ENCODE assay signal across 23 cellular contexts in genomic region chr16:69345923-69346322, GRCh38. TPM values are rescaled to one million over a fixed set of nuclear protein-coding genes. Genes with fewer than 3 reads are reported as not detected.
DNase-seq lines count a peak whose midpoint lies in the region; ATAC-seq, FAIRE-seq and TF ChIP-seq lines count a peak whose summit lies in the region.
"Had no signal": no experiment of that assay in that cellular context is flagged by ENCODE, and none has a peak within 500 bp of the region (broad histone marks: within the 10 kb centered on the region; RNA-seq: fewer than 3 reads in every experiment).

No MANE protein-coding gene starts in this region.

- H3K18ac ChIP-seq in mesenchymal stem cell (ENCODE audit: low read depth in 1 of 2, low read length in 2 of 2): no peak overlapping the region

- H4K8ac ChIP-seq in mesenchymal stem cell (ENCODE audit: low read length): no peak overlapping the region

- no peak overlapping the region for H3K4ac ChIP-seq in mesenchymal stem cell (ENCODE audit: low read depth in 1 of 2, low read length in 2 of 2)

- H2BK5ac ChIP-seq in mesenchymal stem cell (ENCODE audit: low read depth, low read length, poor library complexity, severe bottlenecking): no peak overlapping the region

- FAIRE-seq in GM18507 (lab: Jason Lieb, UNC): peak; percentile 53
- FAIRE-seq in K562 (lab: Jason Lieb, UNC): no peak

- no peak for ATAC-seq in K562
- ATAC-seq: heart right ventricle had no signal

- WGBS in K562 (ENCODE audit: insufficient coverage, low coverage, missing lambda C conversion rate): 69% methylated on average over 4 of the region's 4 CpGs
- WGBS in mesenchymal stem cell: 100% methylated on average over 1 of the region's 4 CpGs

- peaks cover 15% of the 10 kb centered on the region for H3K79me2 ChIP-seq in K562 (ENCODE audit: control insufficient read depth, insufficient read depth, low read length)

- H3K27ac ChIP-seq in K562 (ENCODE audit: extremely low read depth, low read depth, low read length) (no peak overlapping the region), mesenchymal stem cell (ENCODE audit: low read length, poor library complexity, severe bottlenecking) (no peak overlapping the region)
- H3K27ac ChIP-seq: ascending aorta, BLaER1, heart right ventricle, right atrium auricular region had no signal

- no peak overlapping the region for H4K91ac ChIP-seq in mesenchymal stem cell (ENCODE audit: low read length)

- H3K36me3 ChIP-seq in K562 (ENCODE audit: control insufficient read depth, insufficient read depth, low read length): peaks cover 42% of the 10 kb centered on the region
- peaks cover 17 to 52% of the 10 kb centered on the region in 2 experiments for H3K36me3 ChIP-seq in mesenchymal stem cell (ENCODE audit: control insufficient read depth in 1 of 2, insufficient read depth in 2 of 2, low read depth in 1 of 2, low read length in 2 of 2)

- no peaks in the 10 kb centered on the region for H3K9me1 ChIP-seq in K562 (ENCODE audit: control insufficient read depth, insufficient read depth, low read length)

- no peak for TF ChIP-seq RAD21 in K562 (CRISPR knock-in tag; conservative IDR thresholded peaks at IDR 0.05 in 1 of 2, IDR thresholded peaks at IDR 0.05 in 1 of 2)

- no TSS peak for BruUV-seq in K562 (replicated peaks; lab: Mats Ljungman, UMichigan)

- H2AK5ac ChIP-seq in mesenchymal stem cell (ENCODE audit: low read length, severe bottlenecking): no peak overlapping the region

- no peak for TF ChIP-seq EP300 in K562 (IDR thresholded peaks at IDR 0.05; ENCODE audit: low read length)

- DNase-seq in NOMO-1 treated with DMSO at 0.1 percent for 48 hours (lab: John Stamatoyannopoulos, UW; ENCODE audit: unreplicated experiment): peak; percentile 20
- no peak for DNase-seq in NOMO-1 treated with dmso at 0.1 percent for 144 hours (lab: John Stamatoyannopoulos, UW; ENCODE audit: unreplicated experiment)
- DNase-seq in GM18507 (ENCODE audit: extremely low spot score, insufficient read length, low read depth): no peak
- DNase-seq in K562 (ENCODE audit: extremely low read depth in 1 of 4, low spot score in 3 of 4): no peak
- no peak for DNase-seq in mesenchymal stem cell
- DNase-seq in epidermal melanocyte (ENCODE audit: insufficient read length, low spot score): no peak
- DNase-seq: 8988T; activated CD4-positive, CD25-positive, alpha-beta regulatory T cell; activated naive CD4-positive, alpha-beta T cell; GF-D8; heart right ventricle; HFFc6; KBM-7; NCI-H1417; NCI-H526; SIG-M5; stimulated activated naive CD4-positive, alpha-beta T cell treated with Interleukin-2 at 50 U/mL for 16 hours; trophoblast cell had no signal

- POLR2A ChIA-PET in K562 (lab: Yijun Ruan, JAX): interaction anchor here (1.4 kb wide), 1 partner anchor 16 kb away, joined by 3 read pairs; the partner anchor contains the start of gene PDF

- no peak overlapping the region for H3K23ac ChIP-seq in mesenchymal stem cell (ENCODE audit: low read length in 2 of 2)

- intact Hi-C loops in K562 (cut with micrococcal nuclease): no loop called here

- peaks cover 4% of the 10 kb centered on the region; the same call in 1 of the 2 replicates for H4K20me1 ChIP-seq in K562 (replicated peaks; ENCODE audit: control insufficient read depth, insufficient read depth, low read length)

- in situ Hi-C loops in K562 (cut with MboI): no loop called here

- no peaks in the 10 kb centered on the region for H3K27me3 ChIP-seq in K562 (ENCODE audit: control insufficient read depth in 2 of 2, insufficient read depth in 2 of 2, low read length in 2 of 2)
- H3K27me3 ChIP-seq in mesenchymal stem cell (ENCODE audit: control insufficient read depth in 1 of 2, insufficient read depth in 1 of 2, low read length in 2 of 2): no peaks in the 10 kb centered on the region
- H3K27me3 ChIP-seq: ascending aorta, BLaER1, heart right ventricle, right atrium auricular region had no signal

- H2AFZ ChIP-seq in K562 (ENCODE audit: low read depth, low read length) (no peak overlapping the region), mesenchymal stem cell (ENCODE audit: low read depth, low read length) (no peak overlapping the region)

- no peak for TF ChIP-seq CTCF in K562 (IDR thresholded peaks at IDR 0.05 in 2 of 3, conservative IDR thresholded peaks at IDR 0.05 in 1 of 3; ENCODE audit: insufficient read depth in 2 of 3, low read depth in 1 of 3, low read length in 3 of 3)

- no peak overlapping the region for H2BK120ac ChIP-seq in mesenchymal stem cell (ENCODE audit: low read depth, low read length)

- H3K4me1 ChIP-seq in K562 (replicated peaks in 1 of 2; ENCODE audit: control insufficient read depth in 2 of 2, insufficient read depth in 2 of 2, low read length in 2 of 2): peaks cover 0 to 4% of the 10 kb centered on the region in 2 experiments; a peak in 2 of 5 replicates
- no peaks in the 10 kb centered on the region for H3K4me1 ChIP-seq in mesenchymal stem cell (ENCODE audit: control insufficient read depth, insufficient read depth, low read depth, low read length)
- H3K4me1 ChIP-seq: right atrium auricular region had no signal

- 0 out of 2 replicates have a peak, but pooled peaks have one; percentile 12 for TF ChIP-seq POLR2A in K562 (conservative IDR thresholded peaks at IDR 0.05)

- CTCF ChIA-PET in K562 (lab: Yijun Ruan, JAX; ENCODE audit: low intra/inter-chr PET ratio): no interaction called here

- H3K9ac ChIP-seq in K562 (ENCODE audit: insufficient read depth in 1 of 2, low read depth in 2 of 2, low read length in 2 of 2) (no peak overlapping the region), mesenchymal stem cell (ENCODE audit: low read length) (no peak overlapping the region)
- H3K9ac ChIP-seq: BLaER1 had no signal

- H3K4me3 ChIP-seq in K562 (no peak overlapping the region), mesenchymal stem cell (ENCODE audit: insufficient read depth in 1 of 2, low read depth in 1 of 2, low read length in 2 of 2) (no peak overlapping the region)
- H3K4me3 ChIP-seq: ascending aorta, BLaER1, heart right ventricle, right atrium auricular region had no signal

- no peak overlapping the region for H3K4me2 ChIP-seq in K562 (ENCODE audit: insufficient read depth, low read length)
- H3K4me2 ChIP-seq in mesenchymal stem cell (ENCODE audit: low read length, poor library complexity, severe bottlenecking): no peak overlapping the region
- H3K4me2 ChIP-seq: BLaER1 had no signal

- H2BK12ac ChIP-seq in mesenchymal stem cell (ENCODE audit: low read length in 2 of 2): no peak overlapping the region

- H3K79me1 ChIP-seq in mesenchymal stem cell (replicated peaks; ENCODE audit: low read length, poor library complexity, severe bottlenecking): peaks cover 3% of the 10 kb centered on the region

- no peak overlapping the region for H2BK15ac ChIP-seq in mesenchymal stem cell (ENCODE audit: low read depth, poor library complexity, severe bottlenecking)

- no peaks in the 10 kb centered on the region for H3K9me3 ChIP-seq in K562 (replicated peaks; ENCODE audit: control insufficient read depth, insufficient read depth, low read depth, low read length)
- H3K9me3 ChIP-seq in mesenchymal stem cell (ENCODE audit: control insufficient read depth, low read length): no peaks in the 10 kb centered on the region
- H3K9me3 ChIP-seq: ascending aorta, BLaER1, heart right ventricle, right atrium auricular region had no signal

- no peak overlapping the region for H3K14ac ChIP-seq in mesenchymal stem cell (ENCODE audit: low read length in 2 of 2)

RNA-seq across cellular contexts. Expression of gene TMED6, which starts 5.7 kb away (rescaled TPM):
- total RNA-seq in K562 (2011; cell fraction: chromatin; rRNA removed; ENCODE audit: low replicate concordance): 1.5 and 1.7 TPM in 2 replicates
- 0.67 TPM in 1 of 2 replicates, not detected in the other for total RNA-seq in K562 (2011; cell fraction: nucleolus; rRNA removed)
- 1.6 TPM in 2 replicates for total RNA-seq in K562 (2011; cell fraction: nucleoplasm; rRNA removed)
- total RNA-seq in K562 (2014; rRNA removed) (0.18 TPM in 1 of 2 replicates, not detected in the other), K562 (2014; rRNA removed; fragmentation: Illumina TruSeq; extraction: Trizol) (0.22 and 0.25 TPM in 2 replicates), K562 (2015; rRNA removed; fragmentation: Illumina TruSeq; extraction: Trizol) (0.25 TPM in 1 of 2 replicates, not detected in the other), K562 (2021) (0.51 TPM in 1 of 2 replicates, not detected in the other)
- polyA plus RNA-seq in K562 (2011; rRNA removed) (0.14 and 0.20 TPM in 2 replicates), K562 (2014; fragmentation: Illumina TruSeq; extraction: Trizol) (0.22 TPM in 1 of 2 replicates, not detected in the other), K562 (2014; fragmentation: Nextera tagmentation; extraction: Ambion mirVana) (under 1 TPM; 0.32 to 0.45 TPM), K562 (2014; rRNA removed) (not detected in 2 replicates)
- polyA plus RNA-seq in K562 (2011; cell fraction: cytosol; rRNA removed): 0.07 TPM in 1 of 2 replicates, not detected in the other
- polyA plus RNA-seq in K562 (2011; cell fraction: nucleus; rRNA removed): 0.70 TPM in 1 of 2 replicates, not detected in the other
- polyA plus RNA-seq in K562 (2012): 0.36 and 0.47 TPM in 2 replicates
- not detected in 2 replicates for polyA minus RNA-seq in K562 (2011; rRNA and poly(A)+ RNA removed)
- not detected in 2 replicates for polyA minus RNA-seq in K562 (2011; cell fraction: cytosol; rRNA and poly(A)+ RNA removed)
- polyA minus RNA-seq in K562 (2011; cell fraction: nucleus; rRNA and poly(A)+ RNA removed): 0.40 and 0.67 TPM in 2 replicates
- 0.10 TPM for polyA plus RNA-seq in mesenchymal stem cell (2013, experiment 1 of 2)
- not detected for polyA plus RNA-seq in mesenchymal stem cell (2013, experiment 2 of 2)
- total RNA-seq: ascending aorta, lower leg skin, omental fat pad, right atrium auricular region had no signal

RNA-seq across cellular contexts. Expression of gene NIP7, which starts 6.4 kb away (rescaled TPM):
- 67.9 and 76.6 TPM in 2 replicates for total RNA-seq in K562 (2011; cell fraction: chromatin; rRNA removed; ENCODE audit: low replicate concordance)
- 38.0 and 41.5 TPM in 2 replicates for total RNA-seq in K562 (2011; cell fraction: nucleolus; rRNA removed)
- 63.2 and 72.6 TPM in 2 replicates for total RNA-seq in K562 (2011; cell fraction: nucleoplasm; rRNA removed)
- total RNA-seq in K562 (2014; rRNA removed): 41.2 and 45.2 TPM in 2 replicates
- total RNA-seq in K562 (2014; rRNA removed; fragmentation: Illumina TruSeq; extraction: Trizol): 73.9 and 77.8 TPM in 2 replicates
- total RNA-seq in K562 (2015; rRNA removed; fragmentation: Illumina TruSeq; extraction: Trizol): 82.9 and 85.5 TPM in 2 replicates
- 52.8 and 58.1 TPM in 2 replicates for total RNA-seq in K562 (2021)
- polyA plus RNA-seq in K562 (2011; rRNA removed): 18.9 and 28.9 TPM in 2 replicates
- 15.3 and 21.6 TPM in 2 replicates for polyA plus RNA-seq in K562 (2011; cell fraction: cytosol; rRNA removed)
- polyA plus RNA-seq in K562 (2011; cell fraction: nucleus; rRNA removed): 12.1 and 15.2 TPM in 2 replicates
- polyA plus RNA-seq in K562 (2012): 27.0 and 61.8 TPM in 2 replicates
- polyA plus RNA-seq in K562 (2014; fragmentation: Illumina TruSeq; extraction: Trizol): 71.2 and 78.3 TPM in 2 replicates
- 10 to 100 TPM; 72.5 to 78.3 TPM for polyA plus RNA-seq in K562 (2014; fragmentation: Nextera tagmentation; extraction: Ambion mirVana)
- polyA plus RNA-seq in K562 (2014; rRNA removed): 57.7 and 67.0 TPM in 2 replicates
- 33.1 and 33.6 TPM in 2 replicates for polyA minus RNA-seq in K562 (2011; rRNA and poly(A)+ RNA removed)
- 15.2 and 22.5 TPM in 2 replicates for polyA minus RNA-seq in K562 (2011; cell fraction: cytosol; rRNA and poly(A)+ RNA removed)
- polyA minus RNA-seq in K562 (2011; cell fraction: nucleus; rRNA and poly(A)+ RNA removed): 15.3 and 17.2 TPM in 2 replicates
- polyA plus RNA-seq in mesenchymal stem cell (2013, experiment 1 of 2): 23.7 TPM
- polyA plus RNA-seq in mesenchymal stem cell (2013, experiment 2 of 2): 23.7 TPM

RNA-seq across cellular contexts. Expression of gene COG8, which starts 6.6 kb away (rescaled TPM):
- 58.6 and 101 TPM in 2 replicates for total RNA-seq in K562 (2011; cell fraction: chromatin; rRNA removed; ENCODE audit: low replicate concordance)
- total RNA-seq in K562 (2011; cell fraction: nucleolus; rRNA removed): 70.5 and 89.9 TPM in 2 replicates
- 73.8 and 77.9 TPM in 2 replicates for total RNA-seq in K562 (2011; cell fraction: nucleoplasm; rRNA removed)
- total RNA-seq in K562 (2014; rRNA removed) (34.2 and 45.2 TPM in 2 replicates), K562 (2014; rRNA removed; fragmentation: Illumina TruSeq; extraction: Trizol) (21.9 and 23.3 TPM in 2 replicates), K562 (2015; rRNA removed; fragmentation: Illumina TruSeq; extraction: Trizol) (29.4 and 30.1 TPM in 2 replicates), K562 (2021) (42.6 and 43.6 TPM in 2 replicates)
- polyA plus RNA-seq in K562 (2011; rRNA removed) (31.5 and 34.9 TPM in 2 replicates), K562 (2014; fragmentation: Illumina TruSeq; extraction: Trizol) (22.0 and 27.9 TPM in 2 replicates), K562 (2014; fragmentation: Nextera tagmentation; extraction: Ambion mirVana) (1 to 10 TPM; 3.7 to 5.7 TPM), K562 (2014; rRNA removed) (33.4 and 38.2 TPM in 2 replicates)
- polyA plus RNA-seq in K562 (2011; cell fraction: cytosol; rRNA removed): 40.5 and 58.4 TPM in 2 replicates
- 42.4 and 54.2 TPM in 2 replicates for polyA plus RNA-seq in K562 (2011; cell fraction: nucleus; rRNA removed)
- polyA plus RNA-seq in K562 (2012): 20.5 and 29.8 TPM in 2 replicates
- polyA minus RNA-seq in K562 (2011; rRNA and poly(A)+ RNA removed): 42.0 and 47.5 TPM in 2 replicates
- 30.9 and 38.5 TPM in 2 replicates for polyA minus RNA-seq in K562 (2011; cell fraction: cytosol; rRNA and poly(A)+ RNA removed)
- polyA minus RNA-seq in K562 (2011; cell fraction: nucleus; rRNA and poly(A)+ RNA removed): 39.7 and 55.4 TPM in 2 replicates
- polyA plus RNA-seq in mesenchymal stem cell (2013, experiment 1 of 2): 20.3 TPM
- polyA plus RNA-seq in mesenchymal stem cell (2013, experiment 2 of 2): 20.9 TPM

RNA-seq across cellular contexts. Expression of gene PDF, which starts 15.5 kb away (rescaled TPM):
- total RNA-seq in K562 (2011; cell fraction: chromatin; rRNA removed; ENCODE audit: low replicate concordance): 3.6 and 14.6 TPM in 2 replicates
- total RNA-seq in K562 (2011; cell fraction: nucleolus; rRNA removed): 24.6 and 26.7 TPM in 2 replicates
- 10.4 and 14.0 TPM in 2 replicates for total RNA-seq in K562 (2011; cell fraction: nucleoplasm; rRNA removed)
- 60.6 and 72.4 TPM in 2 replicates for total RNA-seq in K562 (2014; rRNA removed)
- total RNA-seq in K562 (2014; rRNA removed; fragmentation: Illumina TruSeq; extraction: Trizol): 0.67 and 1.7 TPM in 2 replicates
- total RNA-seq in K562 (2015; rRNA removed; fragmentation: Illumina TruSeq; extraction: Trizol): 6.2 and 10.1 TPM in 2 replicates
- total RNA-seq in K562 (2021): 31.5 and 36.3 TPM in 2 replicates
- 4.3 and 5.3 TPM in 2 replicates for polyA plus RNA-seq in K562 (2011; rRNA removed)
- polyA plus RNA-seq in K562 (2011; cell fraction: cytosol; rRNA removed): 12.0 and 31.8 TPM in 2 replicates
- polyA plus RNA-seq in K562 (2011; cell fraction: nucleus; rRNA removed): 6.9 and 12.3 TPM in 2 replicates
- polyA plus RNA-seq in K562 (2012): 14.4 and 18.0 TPM in 2 replicates
- polyA plus RNA-seq in K562 (2014; fragmentation: Illumina TruSeq; extraction: Trizol): 5.6 and 11.1 TPM in 2 replicates
- under 1 TPM; 0.15 to 0.25 TPM for polyA plus RNA-seq in K562 (2014; fragmentation: Nextera tagmentation; extraction: Ambion mirVana)
- polyA plus RNA-seq in K562 (2014; rRNA removed): 40.0 and 45.5 TPM in 2 replicates
- polyA minus RNA-seq in K562 (2011; rRNA and poly(A)+ RNA removed): 2.7 and 4.4 TPM in 2 replicates
- polyA minus RNA-seq in K562 (2011; cell fraction: cytosol; rRNA and poly(A)+ RNA removed): 7.4 and 7.6 TPM in 2 replicates
- polyA minus RNA-seq in K562 (2011; cell fraction: nucleus; rRNA and poly(A)+ RNA removed): 7.8 and 9.4 TPM in 2 replicates
- polyA plus RNA-seq in mesenchymal stem cell (2013, experiment 1 of 2): 7.1 TPM
- polyA plus RNA-seq in mesenchymal stem cell (2013, experiment 2 of 2): 7.3 TPM

RNA-seq across cellular contexts. Expression of gene VPS4A, which starts 34.8 kb away (rescaled TPM):
- total RNA-seq in K562 (2011; cell fraction: chromatin; rRNA removed; ENCODE audit: low replicate concordance): 26.7 and 75.5 TPM in 2 replicates
- total RNA-seq in K562 (2011; cell fraction: nucleolus; rRNA removed): 37.9 and 38.5 TPM in 2 replicates
- total RNA-seq in K562 (2011; cell fraction: nucleoplasm; rRNA removed): 41.0 and 51.9 TPM in 2 replicates
- total RNA-seq in K562 (2014; rRNA removed): 35.5 and 48.9 TPM in 2 replicates
- total RNA-seq in K562 (2014; rRNA removed; fragmentation: Illumina TruSeq; extraction: Trizol): 20.3 and 23.9 TPM in 2 replicates
- 29.9 and 30.7 TPM in 2 replicates for total RNA-seq in K562 (2015; rRNA removed; fragmentation: Illumina TruSeq; extraction: Trizol)
- total RNA-seq in K562 (2021): 37.8 and 38.1 TPM in 2 replicates
- 16.1 and 16.3 TPM in 2 replicates for polyA plus RNA-seq in K562 (2011; rRNA removed)
- polyA plus RNA-seq in K562 (2011; cell fraction: cytosol; rRNA removed): 22.2 and 23.1 TPM in 2 replicates
- 57.7 and 70.1 TPM in 2 replicates for polyA plus RNA-seq in K562 (2011; cell fraction: nucleus; rRNA removed)
- 49.0 and 66.1 TPM in 2 replicates for polyA plus RNA-seq in K562 (2012)
- polyA plus RNA-seq in K562 (2014; fragmentation: Illumina TruSeq; extraction: Trizol): 42.6 and 45.4 TPM in 2 replicates
- polyA plus RNA-seq in K562 (2014; fragmentation: Nextera tagmentation; extraction: Ambion mirVana): 1 to 10 TPM; 7.6 to 8.1 TPM
- polyA plus RNA-seq in K562 (2014; rRNA removed): 37.4 and 40.6 TPM in 2 replicates
- 15.0 and 21.0 TPM in 2 replicates for polyA minus RNA-seq in K562 (2011; rRNA and poly(A)+ RNA removed)
- 18.1 and 22.6 TPM in 2 replicates for polyA minus RNA-seq in K562 (2011; cell fraction: cytosol; rRNA and poly(A)+ RNA removed)
- polyA minus RNA-seq in K562 (2011; cell fraction: nucleus; rRNA and poly(A)+ RNA removed): 18.0 and 27.2 TPM in 2 replicates
- 27.8 TPM for polyA plus RNA-seq in mesenchymal stem cell (2013, experiment 1 of 2)
- polyA plus RNA-seq in mesenchymal stem cell (2013, experiment 2 of 2): 27.3 TPM
